ENCODE assay signal across 10 cellular contexts in the genomic region with DNA sequence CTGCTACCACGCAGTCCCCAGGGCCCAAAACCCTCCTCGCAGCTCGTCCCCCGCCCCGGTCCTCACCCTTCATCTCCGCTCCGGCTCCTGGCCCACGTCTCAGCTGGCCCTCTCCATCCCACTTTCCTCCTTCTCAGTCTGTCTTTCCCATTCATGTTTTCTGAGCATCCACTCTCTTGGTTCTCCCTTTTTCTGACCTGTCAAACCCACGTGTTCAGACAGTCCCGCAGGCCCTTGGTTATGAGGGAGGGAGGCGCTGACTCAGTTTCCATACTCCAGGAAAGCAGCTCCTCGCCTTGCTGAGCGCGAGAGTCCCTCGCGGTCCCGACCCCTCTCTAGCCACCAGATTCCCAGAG. TPM values are rescaled to one million over a fixed set of nuclear protein-coding genes. Genes with fewer than 3 reads are reported as not detected.
DNase-seq lines count a peak whose midpoint lies in the region; ATAC-seq and TF ChIP-seq lines count a peak whose summit lies in the region.
"Had no signal": no experiment of that assay in that cellular context is flagged by ENCODE, and none has a peak within 500 bp of the region (broad histone marks: within the 10 kb centered on the region; RNA-seq: fewer than 3 reads in every experiment).

No MANE protein-coding gene starts in this region.

- H3K27me3 ChIP-seq in heart right ventricle (peaks cover 0 to 51% (median 0%) of the 10 kb centered on the region in 7 donors), aorta (ENCODE audit: control insufficient read depth in 1 of 2, insufficient read depth in 2 of 2, low read length in 1 of 2) (no peaks in the 10 kb centered on the region)

- no peak for DNase-seq in heart right ventricle
- no peak for DNase-seq in left ventricle myocardium superior
- DNase-seq in caudate nucleus (lab: John Stamatoyannopoulos, UW): peak in 2 of 61 donors; percentile 31 to 47
- DNase-seq in naive thymus-derived CD8-positive, alpha-beta T cell: no peak
- no peak for DNase-seq in aorta
- no peak for DNase-seq in sciatic nerve (ENCODE audit: low spot score)
- DNase-seq in CD1c-positive myeloid dendritic cell (ENCODE audit: extremely low spot score): no peak
- no peak for DNase-seq in HT-29 (ENCODE audit: low spot score)
- DNase-seq: cortex of kidney had no signal

- H3K27me3 Mint-ChIP-seq in naive thymus-derived CD8-positive, alpha-beta T cell: peaks cover 0 to 17% (median 0%) of the 10 kb centered on the region in 5 donors

- ATAC-seq in heart right ventricle (no peak), left ventricle myocardium superior (no peak), aorta (ENCODE audit: low FRiP score) (peak; percentile 27), sciatic nerve (no peak)
- ATAC-seq in naive thymus-derived CD8-positive, alpha-beta T cell: no peak

- 17% methylated on average over 17 of the region's 17 CpGs for WGBS in heart right ventricle, 2 donors
- WGBS in aorta, 2 donors: 9 to 10% methylated on average over 17 of the region's 17 CpGs

- H3K36me3 Mint-ChIP-seq in naive thymus-derived CD8-positive, alpha-beta T cell: no peaks in the 10 kb centered on the region

- H3K36me3 ChIP-seq in heart right ventricle (no peaks in the 10 kb centered on the region), aorta (ENCODE audit: control insufficient read depth in 1 of 2, insufficient read depth in 2 of 2, low read length in 1 of 2) (no peaks in the 10 kb centered on the region)

- H3K9me3 Mint-ChIP-seq in naive thymus-derived CD8-positive, alpha-beta T cell: no peaks in the 10 kb centered on the region

- peaks cover 4 to 17% (median 14%) of the 10 kb centered on the region in 4 donors for H3K4me1 Mint-ChIP-seq in naive thymus-derived CD8-positive, alpha-beta T cell

- peak overlapping the region; percentile 77 to 95 (median 88) for H3K4me3 Mint-ChIP-seq in naive thymus-derived CD8-positive, alpha-beta T cell

- H3K4me3 ChIP-seq in heart right ventricle: peak overlapping the region; percentile 53 to 90 (median 73)
- no peak overlapping the region for H3K4me3 ChIP-seq in aorta (ENCODE audit: low read length in 2 of 2)

- H3K4me1 ChIP-seq in heart right ventricle (peaks cover 5 to 34% (median 22%) of the 10 kb centered on the region in 9 donors), aorta (ENCODE audit: control insufficient read depth in 1 of 2, insufficient read depth in 2 of 2, low read length in 2 of 2) (no peaks in the 10 kb centered on the region)

- H3K9me3 ChIP-seq in heart right ventricle (no peaks in the 10 kb centered on the region), aorta (ENCODE audit: control insufficient read depth, low read length) (no peaks in the 10 kb centered on the region)

- POLR2A ChIA-PET in naive thymus-derived CD8-positive, alpha-beta T cell (lab: Charles Lee): interaction anchor here (1.0 to 3.0 kb wide), 8 partner anchors 10 to 81 kb away, joined by 3 to 16 read pairs (median 5); a partner anchor contains a TSS

- TF ChIP-seq CTCF in heart right ventricle (IDR thresholded peaks at IDR 0.05): no peak

- intact Hi-C loops in heart right ventricle (cut with DNase I) (loop anchor here in 1 of 10 donors (10.0 kb wide), 1 partner anchor 142 kb away; no protein-coding TSS in a partner anchor), left ventricle myocardium superior (cut with micrococcal nuclease) (no loop called here), aorta (cut with DNase I) (no loop called here), sciatic nerve (cut with DNase I) (no loop called here)

- peak overlapping the region in 3 of 10 donors; percentile 70 to 86 (median 73) for H3K27ac ChIP-seq in heart right ventricle
- H3K27ac ChIP-seq in caudate nucleus (ENCODE audit: low read depth, low read length): peak overlapping the region; percentile 88
- H3K27ac ChIP-seq in aorta (ENCODE audit: low read depth in 1 of 2, low read length in 2 of 2): no peak overlapping the region

- peak overlapping the region; percentile 52 to 94 (median 81) for H3K27ac Mint-ChIP-seq in naive thymus-derived CD8-positive, alpha-beta T cell

RNA-seq across cellular contexts. Expression of a gene that starts 0.4 kb away (rescaled TPM):
- 10 to 100 TPM in 4 of 10 donors, 1 to 10 TPM in 6; 3.9 to 15.5 (median 9.5) TPM for total RNA-seq in heart right ventricle
- polyA plus RNA-seq in heart right ventricle: 10 to 100 TPM in 1 of 2 donors, 1 to 10 TPM in 1; 8.0 to 23.8 TPM
- 11.2 TPM for total RNA-seq in left ventricle myocardium superior
- total RNA-seq in naive thymus-derived CD8-positive, alpha-beta T cell: 10 to 100 TPM in 1 of 2 experiments, 1 to 10 TPM in 1; 9.5 to 15.0 TPM
- polyA plus RNA-seq in naive thymus-derived CD8-positive, alpha-beta T cell: 1 to 10 TPM; 4.2 to 6.9 (median 4.7) TPM
- total RNA-seq in aorta: 10 to 100 TPM; 10.7 to 32.6 TPM
- polyA plus RNA-seq in aorta: 1 to 10 TPM; 6.1 to 7.8 TPM
- total RNA-seq in sciatic nerve: 16.1 TPM
- total RNA-seq in HT-29 (2014; rRNA removed; shearing (Covaris generic)): 27.5 and 36.2 TPM in 2 replicates

RNA-seq across cellular contexts. Expression of a gene that starts 14.5 kb away (rescaled TPM):
- total RNA-seq in heart right ventricle: 10 to 100 TPM; 10.8 to 25.3 (median 16.3) TPM
- 10 to 100 TPM in 1 of 2 donors, 1 to 10 TPM in 1; 8.5 to 11.9 TPM for polyA plus RNA-seq in heart right ventricle
- total RNA-seq in left ventricle myocardium superior: 18.3 TPM
- total RNA-seq in naive thymus-derived CD8-positive, alpha-beta T cell: under 1 TPM; 0.10 to 0.11 TPM
- polyA plus RNA-seq in naive thymus-derived CD8-positive, alpha-beta T cell: not detected
- total RNA-seq in aorta: 10 to 100 TPM; 20.2 to 23.6 TPM
- 1 to 10 TPM; 5.8 to 7.4 TPM for polyA plus RNA-seq in aorta
- 11.5 TPM for total RNA-seq in sciatic nerve
- 10.2 and 10.6 TPM in 2 replicates for total RNA-seq in HT-29 (2014; rRNA removed; shearing (Covaris generic))

RNA-seq across cellular contexts. Expression of a gene that starts 37.3 kb away (rescaled TPM):
- not detected for total RNA-seq in heart right ventricle
- not detected for polyA plus RNA-seq in heart right ventricle
- total RNA-seq in left ventricle myocardium superior: not detected
- total RNA-seq in naive thymus-derived CD8-positive, alpha-beta T cell: not detected
- not detected for polyA plus RNA-seq in naive thymus-derived CD8-positive, alpha-beta T cell
- not detected for total RNA-seq in aorta
- polyA plus RNA-seq in aorta: 1 to 10 TPM in 1 of 2 donors, not detected in 1; 1.8 TPM
- total RNA-seq in sciatic nerve: not detected
- not detected in 2 replicates for total RNA-seq in HT-29 (2014; rRNA removed; shearing (Covaris generic))
- total RNA-seq: Daoy had no signal

RNA-seq across cellular contexts. Expression of a gene that starts 39.5 kb away (rescaled TPM):
- 10 to 100 TPM; 43.7 to 64.1 (median 51.7) TPM for total RNA-seq in heart right ventricle
- 10 to 100 TPM; 71.8 to 72.3 TPM for polyA plus RNA-seq in heart right ventricle
- 51.5 TPM for total RNA-seq in left ventricle myocardium superior
- 10 to 100 TPM; 23.9 to 29.4 TPM for total RNA-seq in naive thymus-derived CD8-positive, alpha-beta T cell
- 10 to 100 TPM; 44.9 to 58.1 (median 53.6) TPM for polyA plus RNA-seq in naive thymus-derived CD8-positive, alpha-beta T cell
- 10 to 100 TPM; 16.6 to 17.4 TPM for total RNA-seq in aorta
- 10 to 100 TPM; 25.2 to 31.2 TPM for polyA plus RNA-seq in aorta
- total RNA-seq in sciatic nerve: 20.1 TPM
- total RNA-seq in HT-29 (2014; rRNA removed; shearing (Covaris generic)): 61.7 and 66.4 TPM in 2 replicates

RNA-seq across cellular contexts. Expression of a gene that starts 48.9 kb away (rescaled TPM):
- total RNA-seq in heart right ventricle: not detected
- polyA plus RNA-seq in heart right ventricle: not detected
- not detected for total RNA-seq in left ventricle myocardium superior
- total RNA-seq in naive thymus-derived CD8-positive, alpha-beta T cell: not detected
- not detected for polyA plus RNA-seq in naive thymus-derived CD8-positive, alpha-beta T cell
- not detected for total RNA-seq in aorta
- polyA plus RNA-seq in aorta: under 1 TPM in 1 of 2 donors, not detected in 1; 0.25 TPM
- total RNA-seq in sciatic nerve: not detected
- total RNA-seq in HT-29 (2014; rRNA removed; shearing (Covaris generic)): not detected in 2 replicates
- total RNA-seq: Daoy had no signal

Comparison
In these comparisons a context has a peak if more than half of its experiments do, and no peak if none do; other contexts are left out.
1. H3K4me3 ChIP-seq: peak in heart right ventricle (10 of 10); none in aorta (0 of 2).
2. RNA of a gene that starts 14.5 kb away (total RNA-seq): 20.2 to 23.6 TPM in aorta, 18.3 TPM in left ventricle myocardium superior (single experiment), 10.8 to 25.3 TPM in heart right ventricle, 11.5 TPM in sciatic nerve (single experiment) and 10.2 to 10.6 TPM in HT-29; 0.10 to 0.11 TPM in naive thymus-derived CD8-positive, alpha-beta T cell; every median in the first group is over 10 times any median in the second.